ENCODE assay signal across 8 cellular contexts in the genomic region with DNA sequence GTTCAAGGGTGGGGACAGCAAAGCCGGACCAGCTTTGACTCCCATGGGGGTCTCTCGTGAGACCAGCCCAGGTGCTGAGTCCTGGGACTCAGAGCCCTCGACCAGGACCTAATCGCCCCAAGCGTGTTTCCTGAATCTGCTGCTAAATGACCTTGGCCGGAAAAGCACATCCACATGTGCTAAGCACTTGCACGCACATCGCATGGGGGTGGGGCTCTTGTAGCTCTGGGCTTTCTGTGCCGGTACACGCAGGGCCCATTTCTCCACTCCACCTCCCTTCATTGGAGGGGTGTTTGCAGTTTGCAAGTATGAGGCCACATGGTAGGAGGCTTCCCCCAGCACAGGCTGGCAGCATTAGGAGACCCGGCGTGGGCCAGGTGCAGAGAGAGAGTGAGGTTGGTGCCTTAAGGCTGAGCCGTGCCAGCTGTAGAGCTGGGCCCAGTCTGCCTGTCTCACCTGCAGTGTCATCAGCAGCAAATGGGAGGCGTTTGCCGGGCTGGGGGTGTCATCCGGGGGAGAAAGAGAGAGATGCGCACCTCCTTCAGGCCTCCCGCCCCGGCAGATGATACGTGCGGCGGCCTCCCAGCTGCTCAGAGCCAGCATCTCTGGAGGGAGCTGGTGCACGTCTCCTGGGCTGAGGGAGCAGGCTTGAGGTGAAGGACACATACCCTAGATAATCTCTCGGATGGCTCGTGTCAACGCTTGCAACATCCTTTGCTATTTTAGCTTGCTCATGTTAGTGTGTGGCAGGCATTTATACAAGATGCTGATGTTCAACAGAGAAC. TPM values are rescaled to one million over a fixed set of nuclear protein-coding genes. Genes with fewer than 3 reads are reported as not detected.
DNase-seq lines count a peak whose midpoint lies in the region; ATAC-seq and TF ChIP-seq lines count a peak whose summit lies in the region.

No MANE protein-coding gene starts in this region.

- H3K9me3 Mint-ChIP-seq in activated CD4-positive, alpha-beta memory T cell treated with anti-CD3 and anti-CD28 coated beads for 36 hours: no peaks in the 10 kb centered on the region

- peaks cover 62% of the 10 kb centered on the region for H3K4me1 Mint-ChIP-seq in activated CD4-positive, alpha-beta memory T cell treated with anti-CD3 and anti-CD28 coated beads for 36 hours (ENCODE audit: low read depth)

- H3K9ac ChIP-seq in fibroblast of lung (ENCODE audit: insufficient read depth, low read length): no peak overlapping the region

- H3K36me3 ChIP-seq in fibroblast of lung (ENCODE audit: control insufficient read depth, insufficient read depth, low read length): peaks cover 3% of the 10 kb centered on the region

- no peak overlapping the region for H2AFZ ChIP-seq in fibroblast of lung (ENCODE audit: low read length)

- H3K4me2 ChIP-seq in fibroblast of lung (ENCODE audit: extremely low read depth, insufficient read depth, low read length): no peak overlapping the region

- H3K27me3 Mint-ChIP-seq in activated CD4-positive, alpha-beta memory T cell treated with anti-CD3 and anti-CD28 coated beads for 36 hours: no peaks in the 10 kb centered on the region

- H3K79me2 ChIP-seq in fibroblast of lung (ENCODE audit: control insufficient read depth, insufficient read depth, low read length): no peaks in the 10 kb centered on the region

- TF ChIP-seq CTCF in GM12864 (IDR thresholded peaks at IDR 0.05; ENCODE audit: low read depth, low read length, missing control alignments) (no peak), fibroblast of lung (conservative IDR thresholded peaks at IDR 0.05 in 1 of 2, IDR thresholded peaks at IDR 0.05 in 1 of 2; ENCODE audit: low read depth in 1 of 2, low read length in 2 of 2) (no peak)

- H3K36me3 Mint-ChIP-seq in activated CD4-positive, alpha-beta memory T cell treated with anti-CD3 and anti-CD28 coated beads for 36 hours: peaks cover 2% of the 10 kb centered on the region

- H3K4me3 Mint-ChIP-seq in activated CD4-positive, alpha-beta memory T cell treated with anti-CD3 and anti-CD28 coated beads for 36 hours: peak overlapping the region; percentile 69

- POLR2A ChIA-PET in activated CD4-positive, alpha-beta memory T cell treated with anti-CD3 and anti-CD28 coated beads for 36 hours (lab: Charles Lee): interaction anchor here (1.2 to 2.4 kb wide), 4 partner anchors 13 to 114 kb away, joined by 3 to 14 read pairs (median 8); no protein-coding TSS in a partner anchor

- H3K27ac ChIP-seq in fibroblast of lung (ENCODE audit: insufficient read depth, low read length): peak overlapping the region; percentile 10

- H3K27me3 ChIP-seq in fibroblast of lung (ENCODE audit: control insufficient read depth, insufficient read depth, low read length): no peaks in the 10 kb centered on the region

- CTCF ChIA-PET in activated CD4-positive, alpha-beta memory T cell treated with anti-CD3 and anti-CD28 coated beads for 36 hours (lab: Charles Lee): interaction anchor here (1.0 to 5.3 kb wide), 4 partner anchors 15 to 115 kb away, joined by 3 to 41 read pairs (median 6); no protein-coding TSS in a partner anchor

- no peaks in the 10 kb centered on the region for H4K20me1 ChIP-seq in fibroblast of lung (ENCODE audit: control insufficient read depth, extremely low read depth, insufficient read depth, low read length)

- intact Hi-C loops in activated CD4-positive, alpha-beta memory T cell treated with anti-CD3 and anti-CD28 coated beads for 36 hours (cut with micrococcal nuclease): loop anchor here (1.0 to 10.0 kb wide), 5 partner anchors 13 to 1367 kb away; a partner anchor contains a TSS

- peaks cover 5% of the 10 kb centered on the region for H3K4me1 ChIP-seq in fibroblast of lung (ENCODE audit: control insufficient read depth, extremely low read depth, insufficient read depth, low read length)

- no peaks in the 10 kb centered on the region for H3K9me3 ChIP-seq in fibroblast of lung (ENCODE audit: control insufficient read depth, insufficient read depth, low read depth, low read length)

- H3K27ac Mint-ChIP-seq in activated CD4-positive, alpha-beta memory T cell treated with anti-CD3 and anti-CD28 coated beads for 36 hours: peak overlapping the region; percentile 94

- peak; percentile 47 for DNase-seq in GM12864 (ENCODE audit: low read depth)
- DNase-seq in activated CD4-positive, alpha-beta memory T cell treated with anti-CD3 and anti-CD28 coated beads for 36 hours: peak; percentile 63
- DNase-seq in fibroblast of lung (ENCODE audit: low read depth in 2 of 2): no peak
- DNase-seq in stimulated activated CD8-positive, alpha-beta memory T cell treated with anti-CD3 and anti-CD28 coated beads, Interleukin-12 subunit alpha, Interleukin-12 subunit beta, amount 100 ng/mL, for 4 hours (ENCODE audit: low read depth): peak; percentile 13
- DNase-seq in 8988T: no peak

- ATAC-seq in HG03039 (IDR thresholded peaks at IDR 0.05; ENCODE audit: unreplicated experiment): peak; percentile 36
- no peak for ATAC-seq in GM18867 (IDR thresholded peaks at IDR 0.05; ENCODE audit: unreplicated experiment)
- no peak for ATAC-seq in HG03045 (IDR thresholded peaks at IDR 0.05; ENCODE audit: unreplicated experiment)

- H3K4me3 ChIP-seq in GM12864 (ENCODE audit: low read depth, low read length): no peak overlapping the region
- no peak overlapping the region for H3K4me3 ChIP-seq in fibroblast of lung (replicated peaks in 1 of 4; ENCODE audit: control extremely low read depth in 1 of 4, insufficient read depth in 1 of 4, low read depth in 3 of 4, low read length in 4 of 4)

RNA-seq across cellular contexts. Expression of a gene that starts 45.2 kb away (rescaled TPM):
- total RNA-seq in activated CD4-positive, alpha-beta memory T cell treated with anti-CD3 and anti-CD28 coated beads for 36 hours: not detected
- 2.1 and 4.0 TPM in 2 replicates for total RNA-seq in fibroblast of lung
- 0.70 and 2.2 TPM in 2 replicates for polyA plus RNA-seq in fibroblast of lung
- 0.62 and 1.6 TPM in 2 replicates for polyA plus RNA-seq in fibroblast of lung (2012)
- polyA minus RNA-seq in fibroblast of lung (ENCODE audit: low replicate concordance): 2.0 and 5.9 TPM in 2 replicates

Comparison
In these comparisons a context has a peak if more than half of its experiments do, and no peak if none do; other contexts are left out.
1. DNase-seq: peak in GM12864 (single experiment), activated CD4-positive, alpha-beta memory T cell treated with anti-CD3 and anti-CD28 coated beads for 36 hours (single experiment) and stimulated activated CD8-positive, alpha-beta memory T cell treated with anti-CD3 and anti-CD28 coated beads, Interleukin-12 subunit alpha, Interleukin-12 subunit beta, amount 100 ng/mL, for 4 hours (single experiment); none in fibroblast of lung (0 of 2) and 8988T (single experiment).